In genomic region chr9:83140061-83140460, GRCh38 we compare ENCODE assay signal across 27 cellular contexts.
"Had no signal": no experiment of that assay in that cellular context is flagged by ENCODE, and none has a peak within 500 bp of the region (broad histone marks: within the 10 kb centered on the region; RNA-seq: fewer than 3 reads in every experiment).

No MANE protein-coding gene starts in this region.

- FAIRE-seq: keratinocyte, urothelium cell line had no signal

- H3K4me1 ChIP-seq: left ventricle myocardium inferior, prostate gland, testis, transverse colon, upper lobe of left lung had no signal

- H3K36me3 ChIP-seq: left ventricle myocardium inferior, ovary, prostate gland, stomach, thyroid gland, transverse colon, upper lobe of left lung had no signal

- DNase-seq: hippocampal formation; kidney glomerular epithelial cell; left ventricle myocardium inferior; mesendoderm; naive thymus-derived CD4-positive, alpha-beta T cell; ovary; posterior cingulate gyrus; retina; right cardiac atrium; stimulated activated CD4-positive, alpha-beta T cell treated with anti-CD3 and anti-CD28 coated beads, Interleukin-12 subunit alpha, Interleukin-12 subunit beta, amount 100 ng/mL, for 4 hours; stimulated activated CD4-positive, alpha-beta T cell treated with anti-CD3 and anti-CD28 coated beads, Interleukin-15, amount 100 ng/mL, for 24 hours; stimulated activated CD4-positive, alpha-beta T cell treated with anti-CD3 and anti-CD28 coated beads, Interleukin-2, amount 100 ng/mL, for 24 hours; stimulated activated CD4-positive, alpha-beta T cell treated with anti-CD3 and anti-CD28 coated beads, Interleukin-4, amount 100 ng/mL, for 1 hour; stimulated activated naive B cell treated with anti-CD40 and anti-IgM and Interleukin-4, amounts not matched to agents 10 μg/mL and 1 μg/mL and 100 μg/mL, for 72 hours; stimulated activated naive CD8-positive, alpha-beta T cell treated with anti-CD3 and anti-CD28 coated beads, Interleukin-15, Interleukin-2, amounts not matched to agents 100 U/mL and 50 U/mL, for 24 hours; stomach; testis; thyroid gland; transverse colon; upper lobe of left lung had no signal

- H3K27ac ChIP-seq: left ventricle myocardium inferior, ovary, skin epidermis, testis, thyroid gland, transverse colon, upper lobe of left lung had no signal

- H3K27me3 ChIP-seq: ovary, stomach, testis, thyroid gland, transverse colon, upper lobe of left lung had no signal

- ATAC-seq: naive thymus-derived CD4-positive, alpha-beta T cell; natural killer cell treated with Interleukin-12 subunit alpha and Interleukin-12 subunit beta and Interleukin-15 and Interleukin-18, amount 100 ng/mL, for 72 hours; right cardiac atrium; sciatic nerve; stimulated activated naive B cell treated with anti-CD40 and anti-IgM and Interleukin-4, amounts not matched to agents 10 μg/mL and 1 μg/mL and 100 μg/mL, for 72 hours; stimulated activated naive CD8-positive, alpha-beta T cell treated with anti-CD3 and anti-CD28 coated beads, Interleukin-15, Interleukin-2, amounts not matched to agents 100 U/mL and 50 U/mL, for 24 hours had no signal

- H3K4me3 ChIP-seq: left ventricle myocardium inferior, lung, ovary, prostate gland, skin epidermis, stomach, testis, thyroid gland, transverse colon, upper lobe of left lung had no signal

- H3K9me3 ChIP-seq: left ventricle myocardium inferior, ovary, prostate gland, stomach, testis, thyroid gland, transverse colon, upper lobe of left lung had no signal
